12 cellular contexts compared by ENCODE assay signal in genomic region chr7:7554021-7554432, GRCh38. TPM values are rescaled to one million over a fixed set of nuclear protein-coding genes. Genes with fewer than 3 reads are reported as not detected.
A peak's percentile ranks its signal among the peaks of the same experiment; 100 is the strongest.
DNase-seq lines count a peak whose midpoint lies in the region; ATAC-seq and TF ChIP-seq lines count a peak whose summit lies in the region.
"Had no signal": no experiment of that assay in that cellular context is flagged by ENCODE, and none has a peak within 500 bp of the region (broad histone marks: within the 10 kb centered on the region; RNA-seq: fewer than 3 reads in every experiment).

No MANE protein-coding gene starts in this region.

- no peaks in the 10 kb centered on the region for H3K27me3 ChIP-seq in osteoblast (ENCODE audit: insufficient read depth, low read length)
- H3K27me3 ChIP-seq in SK-N-SH (ENCODE audit: insufficient read depth): no peaks in the 10 kb centered on the region

- peak overlapping the region; percentile 69 for H2AFZ ChIP-seq in osteoblast (ENCODE audit: low read length)
- no peak overlapping the region for H2AFZ ChIP-seq in SK-N-SH (ENCODE audit: low read depth)

- no peaks in the 10 kb centered on the region for H3K9me2 ChIP-seq in SK-N-SH

- peaks cover 28% of the 10 kb centered on the region for H3K4me1 ChIP-seq in osteoblast (ENCODE audit: insufficient read depth, low read length)
- H3K4me1 ChIP-seq in SK-N-SH (ENCODE audit: control insufficient read depth in 1 of 2, insufficient read depth in 2 of 2, low read depth in 1 of 2, low read length in 1 of 2): peaks cover 7 to 15% of the 10 kb centered on the region in 2 experiments; a peak in 2 of 4 replicates

- H3K36me3 ChIP-seq in osteoblast (ENCODE audit: insufficient read depth, low read length) (no peaks in the 10 kb centered on the region), SK-N-SH (replicated peaks in 1 of 2; ENCODE audit: control insufficient read depth in 1 of 2, insufficient read depth in 2 of 2, low read length in 1 of 2) (peaks cover 0 to 4% of the 10 kb centered on the region in 2 experiments)

- peak overlapping the region; percentile 8 for H3K4me3 ChIP-seq in osteoblast (ENCODE audit: insufficient read depth, low read length)
- H3K4me3 ChIP-seq in SK-N-SH (ENCODE audit: low read depth in 2 of 2, low read length in 1 of 2): no peak overlapping the region
- H3K4me3 ChIP-seq: K562 had no signal

- TF ChIP-seq EP300 in SK-N-SH (IDR thresholded peaks at IDR 0.05; ENCODE audit: borderline replicate concordance in 1 of 2, low read depth in 1 of 2, low read length in 1 of 2): no peak

- H3F3A ChIP-seq in SK-N-SH (replicated peaks; ENCODE audit: insufficient read depth): no peaks in the 10 kb centered on the region

- DNase-seq in Daoy (ENCODE audit: low read depth) (peak; percentile 82), NCI-H2081 (lab: John Stamatoyannopoulos, UW) (peak; percentile 32 to 89), astrocyte of the hippocampus (ENCODE audit: low read depth, low spot score) (peak; percentile 83), osteoblast (ENCODE audit: insufficient read length, low spot score, missing footprints) (peak; percentile 87), SK-N-SH (no peak), hepatic stellate cell (ENCODE audit: low spot score) (no peak), NCI-H2029 (lab: John Stamatoyannopoulos, UW) (no peak)
- DNase-seq: activated CD4-positive, alpha-beta memory T cell treated with anti-CD3 and anti-CD28 coated beads for 36 hours; amygdala; naive B cell had no signal

- H3K27ac ChIP-seq in osteoblast (ENCODE audit: low read depth, low read length): peak overlapping the region; percentile 87
- peak overlapping the region in 1 of 2 experiments; percentile 25; a peak in 2 of 4 replicates for H3K27ac ChIP-seq in SK-N-SH (ENCODE audit: low read depth in 2 of 2, low read length in 1 of 2)

- TF ChIP-seq RAD21 in SK-N-SH (IDR thresholded peaks at IDR 0.05; ENCODE audit: low read length): no peak

- peak overlapping the region; percentile 59 for H3K4me2 ChIP-seq in osteoblast (ENCODE audit: insufficient read depth, low read length)
- no peak overlapping the region for H3K4me2 ChIP-seq in SK-N-SH

- POLR2A ChIA-PET in SK-N-SH (lab: Yijun Ruan, JAX): no interaction called here

- WGBS in SK-N-SH (ENCODE audit: low lambda C conversion rate): 82% methylated on average over 5 of the region's 5 CpGs

- H4K20me1 ChIP-seq in osteoblast (ENCODE audit: insufficient read depth, low read length) (no peaks in the 10 kb centered on the region), SK-N-SH (ENCODE audit: insufficient read depth) (no peaks in the 10 kb centered on the region)

- H3K79me2 ChIP-seq in osteoblast (ENCODE audit: insufficient read depth, low read length): no peaks in the 10 kb centered on the region
- no peaks in the 10 kb centered on the region for H3K79me2 ChIP-seq in SK-N-SH (ENCODE audit: insufficient read depth)

- no peak for TF ChIP-seq CTCF in osteoblast (IDR thresholded peaks at IDR 0.05; ENCODE audit: extremely low read depth, low read depth, low read length)
- TF ChIP-seq CTCF in SK-N-SH (IDR thresholded peaks at IDR 0.05): no peak

- H3K9ac ChIP-seq in SK-N-SH: no peak overlapping the region

- CTCF ChIA-PET in SK-N-SH (lab: Yijun Ruan, JAX): interaction anchor here (0.7 to 1.3 kb wide), 4 partner anchors 10 to 451 kb away, joined by 3 to 5 read pairs (median 4); no protein-coding TSS in a partner anchor

- ATAC-seq in GM21619 (IDR thresholded peaks at IDR 0.05; ENCODE audit: unreplicated experiment): no peak
- ATAC-seq: K562 had no signal

- H3K9me3 ChIP-seq in osteoblast (ENCODE audit: low read depth, low read length) (no peaks in the 10 kb centered on the region), SK-N-SH (peaks cover 7% of the 10 kb centered on the region; the same call in 1 of the 2 replicates)

TF ChIP-seq in SK-N-SH, 30 proteins besides CTCF, POLR2A, EP300 and RAD21:
- TF ChIP-seq TCF12 (IDR thresholded peaks at IDR 0.05): no peak
- no peak for TF ChIP-seq ELF1 (IDR thresholded peaks at IDR 0.05)
- no peak for TF ChIP-seq JUND (IDR thresholded peaks at IDR 0.05)
- TF ChIP-seq GATA2 (CRISPR knock-in tag; IDR thresholded peaks at IDR 0.05): no peak
- TF ChIP-seq RCOR1 (IDR thresholded peaks at IDR 0.05; ENCODE audit: low read length): no peak
- TF ChIP-seq CHD2 (IDR thresholded peaks at IDR 0.05; ENCODE audit: low read length, partially characterized antibody): no peak
- no peak for TF ChIP-seq EZH2phosphoT487 (IDR thresholded peaks at IDR 0.05; ENCODE audit: borderline replicate concordance, low read depth)
- TF ChIP-seq RFX5 (IDR thresholded peaks at IDR 0.05; ENCODE audit: low read length): no peak
- TF ChIP-seq GABPA (IDR thresholded peaks at IDR 0.05; ENCODE audit: low read depth): no peak
- no peak for TF ChIP-seq YY1 (IDR thresholded peaks at IDR 0.05; ENCODE audit: low read depth)
- no peak for TF ChIP-seq MAX (IDR thresholded peaks at IDR 0.05; ENCODE audit: low read depth)

RNA-seq across cellular contexts. Expression of gene MIOS, which starts 12.7 kb away (rescaled TPM):
- 32.7 and 39.4 TPM in 2 replicates for total RNA-seq in Daoy (2014; rRNA removed; shearing (Covaris generic))
- 42.1 and 43.4 TPM in 2 replicates for total RNA-seq in osteoblast
- polyA plus RNA-seq in SK-N-SH (2012; rRNA removed): 16.4 and 21.9 TPM in 2 replicates
- polyA plus RNA-seq in SK-N-SH (2012; cell fraction: cytosol; rRNA removed): 22.1 and 23.9 TPM in 2 replicates
- polyA plus RNA-seq in SK-N-SH (2012; cell fraction: nucleus; rRNA removed): 21.1 and 31.7 TPM in 2 replicates

RNA-seq across cellular contexts. Expression of gene COL28A1, which starts 18.4 kb away (rescaled TPM):
- total RNA-seq in Daoy (2014; rRNA removed; shearing (Covaris generic)): not detected in 2 replicates
- total RNA-seq in osteoblast: 0.29 and 0.36 TPM in 2 replicates
- polyA plus RNA-seq in SK-N-SH (2012; rRNA removed): 0.08 TPM in 1 of 2 replicates, not detected in the other
- polyA plus RNA-seq in SK-N-SH (2012; cell fraction: cytosol; rRNA removed): 0.03 and 0.10 TPM in 2 replicates
- polyA plus RNA-seq in SK-N-SH (2012; cell fraction: nucleus; rRNA removed): 0.21 and 0.23 TPM in 2 replicates

Comparison
In these comparisons a context has a peak if more than half of its experiments do, and no peak if none do; other contexts are left out.
1. DNase-seq: peak in Daoy (single experiment), NCI-H2081 (2 of 2), astrocyte of the hippocampus (single experiment) and osteoblast (single experiment); none in SK-N-SH (single experiment), hepatic stellate cell (single experiment) and NCI-H2029 (single experiment).